8 cellular contexts compared by ENCODE assay signal in the genomic region with DNA sequence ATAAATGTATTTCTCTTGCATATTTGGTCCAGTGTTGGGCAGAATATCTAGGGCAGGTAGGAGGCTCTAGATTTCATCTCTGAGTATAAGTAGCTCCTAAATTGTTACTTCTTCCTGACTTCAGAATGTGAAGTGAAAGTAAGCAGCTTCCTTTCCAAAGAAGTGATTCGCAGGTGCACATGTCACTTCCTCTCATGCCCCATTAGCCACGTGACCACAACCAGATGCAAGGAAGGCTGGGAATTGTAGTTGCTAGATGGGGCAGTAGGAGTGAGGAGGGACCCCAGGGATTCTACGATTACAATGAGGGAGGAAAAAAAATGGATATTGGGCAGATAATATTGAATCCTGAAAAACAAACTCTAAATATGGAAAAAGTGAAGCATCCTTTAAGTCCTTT.
DNase-seq lines count a peak whose midpoint lies in the region; ATAC-seq and TF ChIP-seq lines count a peak whose summit lies in the region.

No MANE protein-coding gene starts in this region.

- H3K9me3 Mint-ChIP-seq in CD14-positive monocyte = peaks cover 5 to 28% (median 20%) of the 10 kb centered on the region in 7 donors

- H3K4me1 Mint-ChIP-seq in CD14-positive monocyte = no peaks in the 10 kb centered on the region

- peak overlapping the region in 1 of 2 donors; percentile 4 for H3K4me3 Mint-ChIP-seq in CD14-positive monocyte

- no peak for TF ChIP-seq CTCF in CD14-positive monocyte (IDR thresholded peaks at IDR 0.05)

- intact Hi-C loops in posterior vena cava (cut with DNase I) (no loop called here), CD14-positive monocyte (cut with micrococcal nuclease) (no loop called here)

- DNase-seq in DMS53 treated with DMSO at 0.1 percent for 48 hours (lab: John Stamatoyannopoulos, UW; ENCODE audit: unreplicated experiment) (peak; percentile 31), NCI-H226 (peak; percentile 60), posterior vena cava (ENCODE audit: low spot score) (no peak), CD14-positive monocyte (ENCODE audit: low spot score) (no peak)
- DNase-seq in central memory CD4-positive, alpha-beta T cell = peak; percentile 12
- no peak for DNase-seq in activated CD8-positive, alpha-beta memory T cell treated with anti-CD3 and anti-CD28 coated beads for 24 hours

- H3K27ac Mint-ChIP-seq in CD14-positive monocyte = no peak overlapping the region

- H3K36me3 Mint-ChIP-seq in CD14-positive monocyte = no peaks in the 10 kb centered on the region

- peaks cover 0 to 3% (median 0%) of the 10 kb centered on the region in 3 donors for H3K27me3 Mint-ChIP-seq in CD14-positive monocyte (ENCODE audit: low read depth in 3 of 3)

- ATAC-seq in GM21825 (IDR thresholded peaks at IDR 0.05; ENCODE audit: unreplicated experiment) = peak; percentile 98
- ATAC-seq in GM19455 (IDR thresholded peaks at IDR 0.05; ENCODE audit: unreplicated experiment) = no peak

Comparison
In these comparisons a context has a peak if more than half of its experiments do, and no peak if none do; other contexts are left out.
1. DNase-seq: peak in DMS53 treated with DMSO at 0.1 percent for 48 hours (single experiment), NCI-H226 (single experiment) and central memory CD4-positive, alpha-beta T cell (single experiment); none in activated CD8-positive, alpha-beta memory T cell treated with anti-CD3 and anti-CD28 coated beads for 24 hours (single experiment), posterior vena cava (single experiment) and CD14-positive monocyte (single experiment).